In genomic region chr10:86936661-86937501, GRCh38 we compare ENCODE assay signal across 16 cellular contexts. TPM values are rescaled to one million over a fixed set of nuclear protein-coding genes. Genes with fewer than 3 reads are reported as not detected.
DNase-seq lines count a peak whose midpoint lies in the region; ATAC-seq, FAIRE-seq and TF ChIP-seq lines count a peak whose summit lies in the region.
"Had no signal": no experiment of that assay in that cellular context is flagged by ENCODE, and none has a peak within 500 bp of the region (broad histone marks: within the 10 kb centered on the region; RNA-seq: fewer than 3 reads in every experiment).

No MANE protein-coding gene starts in this region.

- H3K4me3 ChIP-seq in GM23338 (no peak overlapping the region), ascending aorta (no peak overlapping the region)
- H3K4me3 ChIP-seq: HAP-1, uterus had no signal

- peaks cover 1% of the 10 kb centered on the region; the same call in 2 of the 3 replicates for H3K36me3 Mint-ChIP-seq in GM23338 (ENCODE audit: low read depth)
- H3K36me3 Mint-ChIP-seq: immature natural killer cell had no signal

- no peak overlapping the region for H3K4me3 Mint-ChIP-seq in GM23338
- H3K4me3 Mint-ChIP-seq: activated naive CD4-positive, alpha-beta T cell treated with anti-CD3 and anti-CD28 coated beads for 36 hours had no signal

- no peaks in the 10 kb centered on the region for H3K79me2 ChIP-seq in GM23338 (replicated peaks; ENCODE audit: insufficient read depth)

- TF ChIP-seq CTCF in GM23338 (conservative IDR thresholded peaks at IDR 0.05; ENCODE audit: low read depth in 2 of 2), result no peak
- no peak for TF ChIP-seq CTCF in ascending aorta (IDR thresholded peaks at IDR 0.05)

- H3K27me3 ChIP-seq in GM23338 (ENCODE audit: insufficient read depth) (no peaks in the 10 kb centered on the region), ascending aorta (no peaks in the 10 kb centered on the region)
- H3K27me3 ChIP-seq: uterus had no signal

- no peak overlapping the region for H2AFZ ChIP-seq in GM23338

- peaks cover 9% of the 10 kb centered on the region; the same call in 1 of the 2 replicates for H4K20me1 ChIP-seq in GM23338 (replicated peaks; ENCODE audit: insufficient read depth)

- no peak overlapping the region for H3K4me2 ChIP-seq in GM23338

- FAIRE-seq in HTR-8/SVneo (lab: Jason Lieb, UNC), result no peak
- FAIRE-seq: colon had no signal

- H3K27me3 Mint-ChIP-seq in GM23338 (ENCODE audit: insufficient read depth, low read depth, poor library complexity), result peaks cover 34% of the 10 kb centered on the region

- H3K9me3 Mint-ChIP-seq in GM23338, result no peaks in the 10 kb centered on the region
- H3K9me3 Mint-ChIP-seq: activated naive CD4-positive, alpha-beta T cell treated with anti-CD3 and anti-CD28 coated beads for 36 hours; immature natural killer cell had no signal

- peak overlapping the region; percentile 44; the same call in 1 of the 2 replicates for H3K27ac Mint-ChIP-seq in GM23338
- H3K27ac Mint-ChIP-seq: activated naive CD4-positive, alpha-beta T cell treated with anti-CD3 and anti-CD28 coated beads for 36 hours; immature natural killer cell had no signal

- H3K27ac ChIP-seq in GM23338 (ENCODE audit: low read depth) (no peak overlapping the region), ascending aorta (peak overlapping the region; percentile 49 to 50)
- H3K27ac ChIP-seq: uterus had no signal

- peaks cover 5% of the 10 kb centered on the region; the same call in 1 of the 2 replicates for H3F3A ChIP-seq in GM23338 (replicated peaks; ENCODE audit: low read depth)

- H3K4me1 Mint-ChIP-seq in GM23338, result peaks cover 7% of the 10 kb centered on the region

- no peaks in the 10 kb centered on the region; the same call in 1 of the 2 replicates for H3K36me3 ChIP-seq in GM23338 (ENCODE audit: insufficient read depth)
- H3K36me3 ChIP-seq in ascending aorta, result peaks cover 0 to 5% of the 10 kb centered on the region in 2 donors
- H3K36me3 ChIP-seq: HAP-1, uterus had no signal

- peak; percentile 25 for DNase-seq in A172 (ENCODE audit: low spot score)
- no peak for DNase-seq in GM23338 (ENCODE audit: low spot score)
- DNase-seq in ascending aorta (ENCODE audit: low spot score in 2 of 2), result peak in 1 of 2 donors; percentile 66
- DNase-seq in iris pigment epithelial cell (ENCODE audit: low read depth), result peak; percentile 59
- no peak for DNase-seq in HTR-8/SVneo (ENCODE audit: insufficient read length, low spot score)
- DNase-seq in DMS114 treated with DMSO at 0.1 percent for 48 hours (lab: John Stamatoyannopoulos, UW; ENCODE audit: unreplicated experiment), result no peak
- no peak for DNase-seq in mucosa of gallbladder (ENCODE audit: low spot score)
- no peak for DNase-seq in NCI-H774 (lab: John Stamatoyannopoulos, UW)
- DNase-seq: activated naive CD4-positive, alpha-beta T cell treated with anti-CD3 and anti-CD28 coated beads for 36 hours; immature natural killer cell; NCI-H1417 treated with DMSO at 0.1 percent for 48 hours; NCI-H526; Right ventricle myocardium superior; uterus had no signal

- no peaks in the 10 kb centered on the region for H3K9me3 ChIP-seq in ascending aorta
- H3K9me3 ChIP-seq: HAP-1, uterus had no signal

- no peaks in the 10 kb centered on the region for H3K4me1 ChIP-seq in GM23338 (ENCODE audit: insufficient read depth)
- H3K4me1 ChIP-seq in ascending aorta, result peaks cover 0 to 10% of the 10 kb centered on the region in 2 donors
- H3K4me1 ChIP-seq: HAP-1, uterus had no signal

- ATAC-seq in GM23338, result no peak

- intact Hi-C loops in ascending aorta (cut with DNase I), result no loop called here

- no peaks in the 10 kb centered on the region for H3K9me2 ChIP-seq in GM23338 (ENCODE audit: insufficient read depth)

TF ChIP-seq in GM23338, 12 proteins besides CTCF, POLR2A, EP300 and RAD21 (continues in another document):
- TF ChIP-seq ZNF114 (CRISPR knock-in tag; IDR thresholded peaks at IDR 0.05) (no peak), JUNB (IDR thresholded peaks at IDR 0.05; ENCODE audit: unreplicated experiment) (no peak), EZH2phosphoT487 (IDR thresholded peaks at IDR 0.05; ENCODE audit: unreplicated experiment) (no peak), STAT1 (IDR thresholded peaks at IDR 0.05; ENCODE audit: unreplicated experiment) (no peak), ETS1 (IDR thresholded peaks at IDR 0.05) (no peak), EZH2 (IDR thresholded peaks at IDR 0.05; ENCODE audit: low read depth, unreplicated experiment) (no peak), CREB1 (CRISPR knock-in tag; IDR thresholded peaks at IDR 0.05; ENCODE audit: low read depth) (no peak)
- TF ChIP-seq, protein P1, sequence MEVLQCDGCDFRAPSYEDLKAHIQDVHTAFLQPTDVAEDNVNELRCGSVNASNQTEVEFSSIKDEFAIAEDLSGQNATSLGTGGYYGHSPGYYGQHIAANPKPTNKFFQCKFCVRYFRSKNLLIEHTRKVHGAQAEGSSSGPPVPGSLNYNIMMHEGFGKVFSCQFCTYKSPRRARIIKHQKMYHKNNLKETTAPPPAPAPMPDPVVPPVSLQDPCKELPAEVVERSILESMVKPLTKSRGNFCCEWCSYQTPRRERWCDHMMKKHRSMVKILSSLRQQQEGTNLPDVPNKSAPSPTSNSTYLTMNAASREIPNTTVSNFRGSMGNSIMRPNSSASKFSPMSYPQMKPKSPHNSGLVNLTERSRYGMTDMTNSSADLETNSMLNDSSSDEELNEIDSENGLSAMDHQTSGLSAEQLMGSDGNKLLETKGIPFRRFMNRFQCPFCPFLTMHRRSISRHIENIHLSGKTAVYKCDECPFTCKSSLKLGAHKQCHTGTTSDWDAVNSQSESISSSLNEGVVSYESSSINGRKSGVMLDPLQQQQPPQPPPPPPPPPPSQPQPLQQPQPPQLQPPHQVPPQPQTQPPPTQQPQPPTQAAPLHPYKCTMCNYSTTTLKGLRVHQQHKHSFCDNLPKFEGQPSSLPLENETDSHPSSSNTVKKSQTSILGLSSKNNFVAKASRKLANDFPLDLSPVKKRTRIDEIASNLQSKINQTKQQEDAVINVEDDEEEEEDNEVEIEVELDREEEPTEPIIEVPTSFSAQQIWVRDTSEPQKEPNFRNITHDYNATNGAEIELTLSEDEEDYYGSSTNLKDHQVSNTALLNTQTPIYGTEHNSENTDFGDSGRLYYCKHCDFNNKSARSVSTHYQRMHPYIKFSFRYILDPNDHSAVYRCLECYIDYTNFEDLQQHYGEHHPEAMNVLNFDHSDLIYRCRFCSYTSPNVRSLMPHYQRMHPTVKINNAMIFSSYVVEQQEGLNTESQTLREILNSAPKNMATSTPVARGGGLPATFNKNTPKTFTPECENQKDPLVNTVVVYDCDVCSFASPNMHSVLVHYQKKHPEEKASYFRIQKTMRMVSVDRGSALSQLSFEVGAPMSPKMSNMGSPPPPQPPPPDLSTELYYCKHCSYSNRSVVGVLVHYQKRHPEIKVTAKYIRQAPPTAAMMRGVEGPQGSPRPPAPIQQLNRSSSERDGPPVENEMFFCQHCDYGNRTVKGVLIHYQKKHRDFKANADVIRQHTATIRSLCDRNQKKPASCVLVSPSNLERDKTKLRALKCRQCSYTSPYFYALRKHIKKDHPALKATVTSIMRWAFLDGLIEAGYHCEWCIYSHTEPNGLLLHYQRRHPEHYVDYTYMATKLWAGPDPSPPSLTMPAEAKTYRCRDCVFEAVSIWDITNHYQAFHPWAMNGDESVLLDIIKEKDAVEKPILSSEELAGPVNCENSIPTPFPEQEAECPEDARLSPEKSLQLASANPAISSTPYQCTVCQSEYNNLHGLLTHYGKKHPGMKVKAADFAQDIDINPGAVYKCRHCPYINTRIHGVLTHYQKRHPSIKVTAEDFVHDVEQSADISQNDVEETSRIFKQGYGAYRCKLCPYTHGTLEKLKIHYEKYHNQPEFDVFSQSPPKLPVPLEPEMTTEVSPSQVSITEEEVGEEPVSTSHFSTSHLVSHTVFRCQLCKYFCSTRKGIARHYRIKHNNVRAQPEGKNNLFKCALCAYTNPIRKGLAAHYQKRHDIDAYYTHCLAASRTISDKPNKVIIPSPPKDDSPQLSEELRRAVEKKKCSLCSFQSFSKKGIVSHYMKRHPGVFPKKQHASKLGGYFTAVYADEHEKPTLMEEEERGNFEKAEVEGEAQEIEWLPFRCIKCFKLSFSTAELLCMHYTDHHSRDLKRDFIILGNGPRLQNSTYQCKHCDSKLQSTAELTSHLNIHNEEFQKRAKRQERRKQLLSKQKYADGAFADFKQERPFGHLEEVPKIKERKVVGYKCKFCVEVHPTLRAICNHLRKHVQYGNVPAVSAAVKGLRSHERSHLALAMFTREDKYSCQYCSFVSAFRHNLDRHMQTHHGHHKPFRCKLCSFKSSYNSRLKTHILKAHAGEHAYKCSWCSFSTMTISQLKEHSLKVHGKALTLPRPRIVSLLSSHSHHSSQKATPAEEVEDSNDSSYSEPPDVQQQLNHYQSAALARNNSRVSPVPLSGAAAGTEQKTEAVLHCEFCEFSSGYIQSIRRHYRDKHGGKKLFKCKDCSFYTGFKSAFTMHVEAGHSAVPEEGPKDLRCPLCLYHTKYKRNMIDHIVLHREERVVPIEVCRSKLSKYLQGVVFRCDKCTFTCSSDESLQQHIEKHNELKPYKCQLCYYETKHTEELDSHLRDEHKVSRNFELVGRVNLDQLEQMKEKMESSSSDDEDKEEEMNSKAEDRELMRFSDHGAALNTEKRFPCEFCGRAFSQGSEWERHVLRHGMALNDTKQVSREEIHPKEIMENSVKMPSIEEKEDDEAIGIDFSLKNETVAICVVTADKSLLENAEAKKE (CRISPR knock-in tag; IDR thresholded peaks at IDR 0.05), result no peak

RNA-seq across cellular contexts. Expression of gene MMRN2, which starts 20.5 kb away (rescaled TPM):
- total RNA-seq in A172 (2014; rRNA removed; shearing (Covaris generic)), result 1.7 TPM in 1 of 2 replicates, not detected in the other
- total RNA-seq in GM23338 (2014; rRNA removed; shearing (Covaris generic)), result 1.0 and 2.4 TPM in 2 replicates
- 0.32 and 0.70 TPM in 2 replicates for polyA plus RNA-seq in GM23338 (2016; fragmentation: Nextera tagmentation; extraction: Ambion mirVana)
- 282 TPM for total RNA-seq in ascending aorta
- 17.4 TPM for total RNA-seq in mucosa of gallbladder
- total RNA-seq: activated naive CD4-positive, alpha-beta T cell treated with anti-CD3 and anti-CD28 coated beads for 36 hours had no signal
- polyA plus RNA-seq: immature natural killer cell had no signal

RNA-seq across cellular contexts. Expression of gene SNCG, which starts 21.5 kb away (rescaled TPM):
- 8.8 and 16.0 TPM in 2 replicates for total RNA-seq in A172 (2014; rRNA removed; shearing (Covaris generic))
- 4.0 and 9.6 TPM in 2 replicates for total RNA-seq in GM23338 (2014; rRNA removed; shearing (Covaris generic))
- 17.0 and 18.5 TPM in 2 replicates for polyA plus RNA-seq in GM23338 (2016; fragmentation: Nextera tagmentation; extraction: Ambion mirVana)
- total RNA-seq in ascending aorta (250 TPM), mucosa of gallbladder (15.8 TPM)
- polyA plus RNA-seq: immature natural killer cell had no signal

RNA-seq across cellular contexts. Expression of gene ADIRF, which starts 31.4 kb away (rescaled TPM):
- total RNA-seq in A172 (2014; rRNA removed; shearing (Covaris generic)), result not detected in 2 replicates
- total RNA-seq in GM23338 (2014; rRNA removed; shearing (Covaris generic)), result not detected in 2 replicates
- 0.66 and 1.7 TPM in 2 replicates for polyA plus RNA-seq in GM23338 (2016; fragmentation: Nextera tagmentation; extraction: Ambion mirVana)
- total RNA-seq in ascending aorta, result 882 TPM
- 25.4 TPM for total RNA-seq in mucosa of gallbladder
- total RNA-seq: activated naive CD4-positive, alpha-beta T cell treated with anti-CD3 and anti-CD28 coated beads for 36 hours had no signal
- polyA plus RNA-seq: immature natural killer cell had no signal

Comparison
In these comparisons a context has a peak if more than half of its experiments do, and no peak if none do; other contexts are left out.
1. DNase-seq: peak in A172 (single experiment) and iris pigment epithelial cell (single experiment); none in GM23338 (single experiment), HTR-8/SVneo (single experiment), DMS114 treated with DMSO at 0.1 percent for 48 hours (single experiment), mucosa of gallbladder (single experiment) and NCI-H774 (single experiment).
2. RNA of gene MMRN2, which starts 20.5 kb away (total RNA-seq): 282 TPM in ascending aorta (single experiment); 17.4 TPM in mucosa of gallbladder (single experiment), 1.0 to 2.4 TPM in GM23338 and 1.7 TPM in A172; every median in the first group is over 10 times any median in the second.
3. RNA of gene SNCG, which starts 21.5 kb away (total RNA-seq): 250 TPM in ascending aorta (single experiment); 8.8 to 16.0 TPM in A172, 15.8 TPM in mucosa of gallbladder (single experiment) and 4.0 to 9.6 TPM in GM23338; every median in the first group is over 10 times any median in the second.
4. RNA of gene ADIRF, which starts 31.4 kb away (total RNA-seq): 882 TPM in ascending aorta (single experiment); 25.4 TPM in mucosa of gallbladder (single experiment), not detected in A172 and not detected in GM23338; every median in the first group is over 10 times any median in the second.